27 cellular contexts compared by ENCODE assay signal in the genomic region with DNA sequence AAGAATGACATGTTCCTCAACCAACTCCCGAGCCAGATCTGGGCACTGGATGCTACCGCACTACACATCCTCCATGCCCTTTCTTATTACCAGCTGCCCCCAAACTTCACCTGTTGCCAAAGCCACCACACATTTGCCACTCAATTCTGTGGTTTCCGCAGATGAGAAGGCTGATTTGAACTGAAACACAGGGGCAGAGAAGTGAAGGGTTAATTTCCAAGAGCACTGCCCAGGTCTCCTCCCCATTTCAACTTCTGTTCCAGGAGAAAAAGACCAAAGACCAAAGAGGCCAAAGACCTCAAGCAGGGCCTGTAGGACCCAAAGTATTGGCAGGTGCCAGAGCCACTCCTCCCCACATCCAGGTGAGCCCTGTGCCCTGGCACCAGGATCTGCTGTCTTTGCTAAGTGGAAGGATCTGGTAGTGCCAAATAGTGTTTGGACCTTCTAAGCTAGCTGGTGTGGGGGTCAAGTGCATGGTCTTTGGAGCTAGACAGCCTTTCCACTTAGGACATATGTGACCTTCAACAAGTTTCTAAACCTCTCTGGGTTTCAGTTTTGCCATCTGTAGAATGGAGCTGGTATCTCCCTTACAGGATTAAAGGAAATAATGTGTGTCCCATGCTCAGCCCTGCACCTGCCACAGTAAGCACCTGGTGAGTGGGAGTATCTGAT. TPM values are rescaled to one million over a fixed set of nuclear protein-coding genes. Genes with fewer than 3 reads are reported as not detected.
"Had no signal": no experiment of that assay in that cellular context is flagged by ENCODE, and none has a peak within 500 bp of the region (broad histone marks: within the 10 kb centered on the region; RNA-seq: fewer than 3 reads in every experiment).

No MANE protein-coding gene starts in this region.

- H3K27ac ChIP-seq: left lung, neural progenitor cell, ovary, right atrium auricular region, skin epidermis, stomach, testis, thyroid gland, transverse colon, upper lobe of left lung, vagina had no signal

- H3K27me3 ChIP-seq: left lung, neural progenitor cell, ovary, right atrium auricular region, stomach, testis, thyroid gland, transverse colon, upper lobe of left lung, vagina had no signal

- H3K36me3 ChIP-seq: neural progenitor cell, ovary had no signal

- ATAC-seq: left cardiac atrium; left lung; natural killer cell; sciatic nerve; stimulated activated naive B cell treated with anti-CD40 and anti-IgM and Interleukin-4, amounts not matched to agents 10 μg/mL and 1 μg/mL and 100 μg/mL, for 72 hours; stimulated activated naive CD8-positive, alpha-beta T cell treated with anti-CD3 and anti-CD28 coated beads, Interleukin-15, Interleukin-2, amounts not matched to agents 100 U/mL and 50 U/mL, for 24 hours had no signal

- H3K4me3 ChIP-seq: left lung, lung, neural progenitor cell, ovary, right atrium auricular region, skin epidermis, stomach, testis, thyroid gland, transverse colon, upper lobe of left lung, vagina had no signal

- H3K9me3 ChIP-seq: left lung, ovary, right atrium auricular region, stomach, testis, thyroid gland, transverse colon, upper lobe of left lung, vagina had no signal

- DNase-seq: hippocampal formation; kidney glomerular epithelial cell; left cardiac atrium; left lung; mesendoderm; naive B cell; natural killer cell; nephron progenitor cell; ovary; stimulated activated CD4-positive, alpha-beta T cell treated with anti-CD3 and anti-CD28 coated beads, Interleukin-12 subunit alpha, Interleukin-12 subunit beta, amount 100 ng/mL, for 4 hours; stimulated activated CD4-positive, alpha-beta T cell treated with anti-CD3 and anti-CD28 coated beads, Interleukin-15, amount 100 ng/mL, for 24 hours; stimulated activated CD4-positive, alpha-beta T cell treated with anti-CD3 and anti-CD28 coated beads, Interleukin-2, amount 100 ng/mL, for 24 hours; stimulated activated CD4-positive, alpha-beta T cell treated with anti-CD3 and anti-CD28 coated beads, Interleukin-4, amount 100 ng/mL, for 1 hour; stimulated activated naive B cell treated with anti-CD40 and anti-IgM and Interleukin-4, amounts not matched to agents 10 μg/mL and 1 μg/mL and 100 μg/mL, for 72 hours; stimulated activated naive CD8-positive, alpha-beta T cell treated with anti-CD3 and anti-CD28 coated beads, Interleukin-15, Interleukin-2, amounts not matched to agents 100 U/mL and 50 U/mL, for 24 hours; stomach; testis; thyroid gland; transverse colon; upper lobe of left lung had no signal

- H3K4me1 ChIP-seq: neural progenitor cell, right atrium auricular region, testis, thyroid gland had no signal

RNA-seq across cellular contexts. Expression of a gene that starts 16.2 kb away (rescaled TPM):
- total RNA-seq: mesothelial cell of epicardium had no signal
